Comparison of ENCODE assay signal across 1 cellular context in the genomic region with DNA sequence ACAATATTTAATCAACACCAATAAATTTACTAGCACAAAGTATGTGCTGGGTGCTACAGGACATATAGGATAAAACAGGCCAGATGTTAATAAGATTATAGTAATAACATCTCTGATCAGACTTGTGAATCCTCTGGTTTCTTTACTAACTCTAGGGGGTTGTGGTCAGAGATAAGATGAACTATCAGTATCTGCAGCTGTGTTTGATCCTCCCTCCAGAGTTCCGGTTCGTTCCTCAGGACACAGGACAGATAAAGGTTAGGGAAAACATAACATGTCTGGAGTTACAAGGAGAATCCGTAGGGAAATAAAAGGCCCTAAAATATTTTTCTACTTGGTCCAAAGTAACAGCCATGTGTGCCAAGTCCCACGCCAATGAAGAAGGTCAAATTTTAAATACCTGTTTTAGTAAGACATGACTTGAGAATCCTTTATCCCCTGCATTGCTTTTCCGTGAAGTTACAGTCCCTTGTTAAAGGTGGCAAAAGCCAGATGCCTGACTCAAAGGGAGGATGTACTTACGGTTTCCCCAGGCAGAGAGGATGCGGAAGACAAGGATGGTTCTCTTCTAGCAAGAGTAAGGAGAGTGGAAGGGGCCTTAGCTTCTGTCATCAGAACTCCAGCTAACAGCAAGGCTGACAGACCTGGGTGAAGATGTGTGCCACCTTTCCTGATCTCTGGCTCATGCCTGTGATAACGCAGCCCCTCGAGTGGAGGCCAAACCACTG.
TF ChIP-seq lines count a peak whose summit lies in the region.

No MANE protein-coding gene starts in this region.

TF ChIP-seq in K562, 482 proteins besides CTCF, POLR2A, EP300 and RAD21 (continued from another document and continues in another):
- TF ChIP-seq COPS2 (conservative IDR thresholded peaks at IDR 0.05) (no peak), TAL1 (IDR thresholded peaks at IDR 0.05) (peak; percentile 93), BHLHE40 (IDR thresholded peaks at IDR 0.05; ENCODE audit: low read length) (no peak), SRSF9 (IDR thresholded peaks at IDR 0.05; ENCODE audit: borderline replicate concordance, low read depth, low read length) (no peak), ZNF584 (CRISPR knock-in tag; IDR thresholded peaks at IDR 0.05; ENCODE audit: low read depth) (no peak), PTBP1 (IDR thresholded peaks at IDR 0.05; ENCODE audit: low read depth, low read length) (no peak), SIX5 (IDR thresholded peaks at IDR 0.05; ENCODE audit: borderline replicate concordance in 1 of 2, insufficient read depth in 1 of 2, low read depth in 1 of 2, low read length in 2 of 2) (no peak), HLTF (IDR thresholded peaks at IDR 0.05) (no peak), KLF6 (CRISPR knock-in tag; IDR thresholded peaks at IDR 0.05; ENCODE audit: borderline replicate concordance) (no peak), ZNF41 (CRISPR knock-in tag; conservative IDR thresholded peaks at IDR 0.05) (no peak), BRD4 (IDR thresholded peaks at IDR 0.05) (no peak), ZNF324 (CRISPR knock-in tag; IDR thresholded peaks at IDR 0.05) (peak; percentile 82), ATF7 (IDR thresholded peaks at IDR 0.05) (peak; percentile 12; the same call in 1 of the 2 replicates), ZNF57 (CRISPR knock-in tag; IDR thresholded peaks at IDR 0.05) (no peak), MECOM (CRISPR knock-in tag; IDR thresholded peaks at IDR 0.05) (peak; percentile 64; the same call in 1 of the 2 replicates), TEAD4 (IDR thresholded peaks at IDR 0.05; ENCODE audit: low read length) (peak; percentile 95), TEAD4 (CRISPR knock-in tag; IDR thresholded peaks at IDR 0.05; ENCODE audit: borderline replicate concordance) (no peak), HDAC8 (tag; IDR thresholded peaks at IDR 0.05) (no peak), KDM1A (IDR thresholded peaks at IDR 0.05) (peak; percentile 45 to 57; a peak in 3 of 4 replicates), ZNF644 (tag; IDR thresholded peaks at IDR 0.05; ENCODE audit: low read depth) (peak; percentile 79), NFIC (IDR thresholded peaks at IDR 0.05) (peak; percentile 65), CBFA2T2 (conservative IDR thresholded peaks at IDR 0.05) (peak; percentile 91), ZNF316 (IDR thresholded peaks at IDR 0.05) (no peak), HDAC3 (IDR thresholded peaks at IDR 0.05; ENCODE audit: borderline replicate concordance, partially characterized antibody) (peak; percentile 60), SMAD3 (CRISPR knock-in tag; conservative IDR thresholded peaks at IDR 0.05) (no peak), ZNF778 (CRISPR knock-in tag; IDR thresholded peaks at IDR 0.05) (no peak), KLF16 (IDR thresholded peaks at IDR 0.05) (peak; percentile 83), PML (IDR thresholded peaks at IDR 0.05; ENCODE audit: low read length) (peak; percentile 86), NBN (IDR thresholded peaks at IDR 0.05; ENCODE audit: low read depth) (no peak)
- TF ChIP-seq, protein P1, sequence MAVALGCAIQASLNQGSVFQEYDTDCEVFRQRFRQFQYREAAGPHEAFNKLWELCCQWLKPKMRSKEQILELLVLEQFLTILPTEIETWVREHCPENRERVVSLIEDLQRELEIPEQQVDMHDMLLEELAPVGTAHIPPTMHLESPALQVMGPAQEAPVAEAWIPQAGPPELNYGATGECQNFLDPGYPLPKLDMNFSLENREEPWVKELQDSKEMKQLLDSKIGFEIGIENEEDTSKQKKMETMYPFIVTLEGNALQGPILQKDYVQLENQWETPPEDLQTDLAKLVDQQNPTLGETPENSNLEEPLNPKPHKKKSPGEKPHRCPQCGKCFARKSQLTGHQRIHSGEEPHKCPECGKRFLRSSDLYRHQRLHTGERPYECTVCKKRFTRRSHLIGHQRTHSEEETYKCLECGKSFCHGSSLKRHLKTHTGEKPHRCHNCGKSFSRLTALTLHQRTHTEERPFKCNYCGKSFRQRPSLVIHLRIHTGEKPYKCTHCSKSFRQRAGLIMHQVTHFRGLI (CRISPR knock-in tag; IDR thresholded peaks at IDR 0.05): no peak
- TF ChIP-seq, protein P2, sequence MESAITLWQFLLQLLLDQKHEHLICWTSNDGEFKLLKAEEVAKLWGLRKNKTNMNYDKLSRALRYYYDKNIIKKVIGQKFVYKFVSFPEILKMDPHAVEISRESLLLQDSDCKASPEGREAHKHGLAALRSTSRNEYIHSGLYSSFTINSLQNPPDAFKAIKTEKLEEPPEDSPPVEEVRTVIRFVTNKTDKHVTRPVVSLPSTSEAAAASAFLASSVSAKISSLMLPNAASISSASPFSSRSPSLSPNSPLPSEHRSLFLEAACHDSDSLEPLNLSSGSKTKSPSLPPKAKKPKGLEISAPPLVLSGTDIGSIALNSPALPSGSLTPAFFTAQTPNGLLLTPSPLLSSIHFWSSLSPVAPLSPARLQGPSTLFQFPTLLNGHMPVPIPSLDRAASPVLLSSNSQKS (CRISPR knock-in tag; IDR thresholded peaks at IDR 0.05): no peak
- TF ChIP-seq, protein P3, sequence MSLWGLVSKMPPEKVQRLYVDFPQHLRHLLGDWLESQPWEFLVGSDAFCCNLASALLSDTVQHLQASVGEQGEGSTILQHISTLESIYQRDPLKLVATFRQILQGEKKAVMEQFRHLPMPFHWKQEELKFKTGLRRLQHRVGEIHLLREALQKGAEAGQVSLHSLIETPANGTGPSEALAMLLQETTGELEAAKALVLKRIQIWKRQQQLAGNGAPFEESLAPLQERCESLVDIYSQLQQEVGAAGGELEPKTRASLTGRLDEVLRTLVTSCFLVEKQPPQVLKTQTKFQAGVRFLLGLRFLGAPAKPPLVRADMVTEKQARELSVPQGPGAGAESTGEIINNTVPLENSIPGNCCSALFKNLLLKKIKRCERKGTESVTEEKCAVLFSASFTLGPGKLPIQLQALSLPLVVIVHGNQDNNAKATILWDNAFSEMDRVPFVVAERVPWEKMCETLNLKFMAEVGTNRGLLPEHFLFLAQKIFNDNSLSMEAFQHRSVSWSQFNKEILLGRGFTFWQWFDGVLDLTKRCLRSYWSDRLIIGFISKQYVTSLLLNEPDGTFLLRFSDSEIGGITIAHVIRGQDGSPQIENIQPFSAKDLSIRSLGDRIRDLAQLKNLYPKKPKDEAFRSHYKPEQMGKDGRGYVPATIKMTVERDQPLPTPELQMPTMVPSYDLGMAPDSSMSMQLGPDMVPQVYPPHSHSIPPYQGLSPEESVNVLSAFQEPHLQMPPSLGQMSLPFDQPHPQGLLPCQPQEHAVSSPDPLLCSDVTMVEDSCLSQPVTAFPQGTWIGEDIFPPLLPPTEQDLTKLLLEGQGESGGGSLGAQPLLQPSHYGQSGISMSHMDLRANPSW (CRISPR knock-in tag; IDR thresholded peaks at IDR 0.05): no peak
- TF ChIP-seq, protein P4, sequence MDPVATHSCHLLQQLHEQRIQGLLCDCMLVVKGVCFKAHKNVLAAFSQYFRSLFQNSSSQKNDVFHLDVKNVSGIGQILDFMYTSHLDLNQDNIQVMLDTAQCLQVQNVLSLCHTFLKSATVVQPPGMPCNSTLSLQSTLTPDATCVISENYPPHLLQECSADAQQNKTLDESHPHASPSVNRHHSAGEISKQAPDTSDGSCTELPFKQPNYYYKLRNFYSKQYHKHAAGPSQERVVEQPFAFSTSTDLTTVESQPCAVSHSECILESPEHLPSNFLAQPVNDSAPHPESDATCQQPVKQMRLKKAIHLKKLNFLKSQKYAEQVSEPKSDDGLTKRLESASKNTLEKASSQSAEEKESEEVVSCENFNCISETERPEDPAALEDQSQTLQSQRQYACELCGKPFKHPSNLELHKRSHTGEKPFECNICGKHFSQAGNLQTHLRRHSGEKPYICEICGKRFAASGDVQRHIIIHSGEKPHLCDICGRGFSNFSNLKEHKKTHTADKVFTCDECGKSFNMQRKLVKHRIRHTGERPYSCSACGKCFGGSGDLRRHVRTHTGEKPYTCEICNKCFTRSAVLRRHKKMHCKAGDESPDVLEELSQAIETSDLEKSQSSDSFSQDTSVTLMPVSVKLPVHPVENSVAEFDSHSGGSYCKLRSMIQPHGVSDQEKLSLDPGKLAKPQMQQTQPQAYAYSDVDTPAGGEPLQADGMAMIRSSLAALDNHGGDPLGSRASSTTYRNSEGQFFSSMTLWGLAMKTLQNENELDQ (CRISPR knock-in tag; IDR thresholded peaks at IDR 0.05; ENCODE audit: borderline replicate concordance): no peak
- TF ChIP-seq, protein P5, sequence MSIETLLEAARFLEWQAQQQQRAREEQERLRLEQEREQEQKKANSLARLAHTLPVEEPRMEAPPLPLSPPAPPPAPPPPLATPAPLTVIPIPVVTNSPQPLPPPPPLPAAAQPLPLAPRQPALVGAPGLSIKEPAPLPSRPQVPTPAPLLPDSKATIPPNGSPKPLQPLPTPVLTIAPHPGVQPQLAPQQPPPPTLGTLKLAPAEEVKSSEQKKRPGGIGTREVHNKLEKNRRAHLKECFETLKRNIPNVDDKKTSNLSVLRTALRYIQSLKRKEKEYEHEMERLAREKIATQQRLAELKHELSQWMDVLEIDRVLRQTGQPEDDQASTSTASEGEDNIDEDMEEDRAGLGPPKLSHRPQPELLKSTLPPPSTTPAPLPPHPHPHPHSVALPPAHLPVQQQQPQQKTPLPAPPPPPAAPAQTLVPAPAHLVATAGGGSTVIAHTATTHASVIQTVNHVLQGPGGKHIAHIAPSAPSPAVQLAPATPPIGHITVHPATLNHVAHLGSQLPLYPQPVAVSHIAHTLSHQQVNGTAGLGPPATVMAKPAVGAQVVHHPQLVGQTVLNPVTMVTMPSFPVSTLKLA (conservative IDR thresholded peaks at IDR 0.05): peak in 1 of 2 experiments; percentile 30; a peak in 1 of 4 replicates
- TF ChIP-seq, protein P6, sequence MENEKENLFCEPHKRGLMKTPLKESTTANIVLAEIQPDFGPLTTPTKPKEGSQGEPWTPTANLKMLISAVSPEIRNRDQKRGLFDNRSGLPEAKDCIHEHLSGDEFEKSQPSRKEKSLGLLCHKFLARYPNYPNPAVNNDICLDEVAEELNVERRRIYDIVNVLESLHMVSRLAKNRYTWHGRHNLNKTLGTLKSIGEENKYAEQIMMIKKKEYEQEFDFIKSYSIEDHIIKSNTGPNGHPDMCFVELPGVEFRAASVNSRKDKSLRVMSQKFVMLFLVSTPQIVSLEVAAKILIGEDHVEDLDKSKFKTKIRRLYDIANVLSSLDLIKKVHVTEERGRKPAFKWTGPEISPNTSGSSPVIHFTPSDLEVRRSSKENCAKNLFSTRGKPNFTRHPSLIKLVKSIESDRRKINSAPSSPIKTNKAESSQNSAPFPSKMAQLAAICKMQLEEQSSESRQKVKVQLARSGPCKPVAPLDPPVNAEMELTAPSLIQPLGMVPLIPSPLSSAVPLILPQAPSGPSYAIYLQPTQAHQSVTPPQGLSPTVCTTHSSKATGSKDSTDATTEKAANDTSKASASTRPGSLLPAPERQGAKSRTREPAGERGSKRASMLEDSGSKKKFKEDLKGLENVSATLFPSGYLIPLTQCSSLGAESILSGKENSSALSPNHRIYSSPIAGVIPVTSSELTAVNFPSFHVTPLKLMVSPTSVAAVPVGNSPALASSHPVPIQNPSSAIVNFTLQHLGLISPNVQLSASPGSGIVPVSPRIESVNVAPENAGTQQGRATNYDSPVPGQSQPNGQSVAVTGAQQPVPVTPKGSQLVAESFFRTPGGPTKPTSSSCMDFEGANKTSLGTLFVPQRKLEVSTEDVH (IDR thresholded peaks at IDR 0.05; ENCODE audit: low read depth, partially characterized antibody): no peak
- TF ChIP-seq, protein P7, sequence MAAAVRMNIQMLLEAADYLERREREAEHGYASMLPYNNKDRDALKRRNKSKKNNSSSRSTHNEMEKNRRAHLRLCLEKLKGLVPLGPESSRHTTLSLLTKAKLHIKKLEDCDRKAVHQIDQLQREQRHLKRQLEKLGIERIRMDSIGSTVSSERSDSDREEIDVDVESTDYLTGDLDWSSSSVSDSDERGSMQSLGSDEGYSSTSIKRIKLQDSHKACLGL (CRISPR knock-in tag; IDR thresholded peaks at IDR 0.05; ENCODE audit: borderline replicate concordance, poor library complexity, severe bottlenecking): no peak
- TF ChIP-seq, protein P8, sequence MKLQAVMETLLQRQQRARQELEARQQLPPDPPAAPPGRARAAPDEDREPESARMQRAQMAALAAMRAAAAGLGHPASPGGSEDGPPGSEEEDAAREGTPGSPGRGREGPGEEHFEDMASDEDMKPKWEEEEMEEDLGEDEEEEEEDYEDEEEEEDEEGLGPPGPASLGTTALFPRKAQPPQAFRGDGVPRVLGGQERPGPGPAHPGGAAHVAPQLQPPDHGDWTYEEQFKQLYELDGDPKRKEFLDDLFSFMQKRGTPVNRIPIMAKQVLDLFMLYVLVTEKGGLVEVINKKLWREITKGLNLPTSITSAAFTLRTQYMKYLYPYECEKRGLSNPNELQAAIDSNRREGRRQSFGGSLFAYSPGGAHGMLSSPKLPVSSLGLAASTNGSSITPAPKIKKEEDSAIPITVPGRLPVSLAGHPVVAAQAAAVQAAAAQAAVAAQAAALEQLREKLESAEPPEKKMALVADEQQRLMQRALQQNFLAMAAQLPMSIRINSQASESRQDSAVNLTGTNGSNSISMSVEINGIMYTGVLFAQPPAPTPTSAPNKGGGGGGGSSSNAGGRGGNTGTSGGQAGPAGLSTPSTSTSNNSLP (IDR thresholded peaks at IDR 0.05; ENCODE audit: borderline replicate concordance, low read depth, low read length): peak; percentile 79
- TF ChIP-seq, protein P9, sequence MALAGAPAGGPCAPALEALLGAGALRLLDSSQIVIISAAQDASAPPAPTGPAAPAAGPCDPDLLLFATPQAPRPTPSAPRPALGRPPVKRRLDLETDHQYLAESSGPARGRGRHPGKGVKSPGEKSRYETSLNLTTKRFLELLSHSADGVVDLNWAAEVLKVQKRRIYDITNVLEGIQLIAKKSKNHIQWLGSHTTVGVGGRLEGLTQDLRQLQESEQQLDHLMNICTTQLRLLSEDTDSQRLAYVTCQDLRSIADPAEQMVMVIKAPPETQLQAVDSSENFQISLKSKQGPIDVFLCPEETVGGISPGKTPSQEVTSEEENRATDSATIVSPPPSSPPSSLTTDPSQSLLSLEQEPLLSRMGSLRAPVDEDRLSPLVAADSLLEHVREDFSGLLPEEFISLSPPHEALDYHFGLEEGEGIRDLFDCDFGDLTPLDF (CRISPR knock-in tag; IDR thresholded peaks at IDR 0.05): no peak
- TF ChIP-seq, protein P10, sequence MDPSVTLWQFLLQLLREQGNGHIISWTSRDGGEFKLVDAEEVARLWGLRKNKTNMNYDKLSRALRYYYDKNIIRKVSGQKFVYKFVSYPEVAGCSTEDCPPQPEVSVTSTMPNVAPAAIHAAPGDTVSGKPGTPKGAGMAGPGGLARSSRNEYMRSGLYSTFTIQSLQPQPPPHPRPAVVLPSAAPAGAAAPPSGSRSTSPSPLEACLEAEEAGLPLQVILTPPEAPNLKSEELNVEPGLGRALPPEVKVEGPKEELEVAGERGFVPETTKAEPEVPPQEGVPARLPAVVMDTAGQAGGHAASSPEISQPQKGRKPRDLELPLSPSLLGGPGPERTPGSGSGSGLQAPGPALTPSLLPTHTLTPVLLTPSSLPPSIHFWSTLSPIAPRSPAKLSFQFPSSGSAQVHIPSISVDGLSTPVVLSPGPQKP (CRISPR knock-in tag; IDR thresholded peaks at IDR 0.05): no peak
- TF ChIP-seq, protein P11, sequence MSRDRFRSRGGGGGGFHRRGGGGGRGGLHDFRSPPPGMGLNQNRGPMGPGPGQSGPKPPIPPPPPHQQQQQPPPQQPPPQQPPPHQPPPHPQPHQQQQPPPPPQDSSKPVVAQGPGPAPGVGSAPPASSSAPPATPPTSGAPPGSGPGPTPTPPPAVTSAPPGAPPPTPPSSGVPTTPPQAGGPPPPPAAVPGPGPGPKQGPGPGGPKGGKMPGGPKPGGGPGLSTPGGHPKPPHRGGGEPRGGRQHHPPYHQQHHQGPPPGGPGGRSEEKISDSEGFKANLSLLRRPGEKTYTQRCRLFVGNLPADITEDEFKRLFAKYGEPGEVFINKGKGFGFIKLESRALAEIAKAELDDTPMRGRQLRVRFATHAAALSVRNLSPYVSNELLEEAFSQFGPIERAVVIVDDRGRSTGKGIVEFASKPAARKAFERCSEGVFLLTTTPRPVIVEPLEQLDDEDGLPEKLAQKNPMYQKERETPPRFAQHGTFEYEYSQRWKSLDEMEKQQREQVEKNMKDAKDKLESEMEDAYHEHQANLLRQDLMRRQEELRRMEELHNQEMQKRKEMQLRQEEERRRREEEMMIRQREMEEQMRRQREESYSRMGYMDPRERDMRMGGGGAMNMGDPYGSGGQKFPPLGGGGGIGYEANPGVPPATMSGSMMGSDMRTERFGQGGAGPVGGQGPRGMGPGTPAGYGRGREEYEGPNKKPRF (IDR thresholded peaks at IDR 0.05; ENCODE audit: low read depth, low read length): no peak
